Comparison of ENCODE assay signal across 8 cellular contexts in the genomic region with DNA sequence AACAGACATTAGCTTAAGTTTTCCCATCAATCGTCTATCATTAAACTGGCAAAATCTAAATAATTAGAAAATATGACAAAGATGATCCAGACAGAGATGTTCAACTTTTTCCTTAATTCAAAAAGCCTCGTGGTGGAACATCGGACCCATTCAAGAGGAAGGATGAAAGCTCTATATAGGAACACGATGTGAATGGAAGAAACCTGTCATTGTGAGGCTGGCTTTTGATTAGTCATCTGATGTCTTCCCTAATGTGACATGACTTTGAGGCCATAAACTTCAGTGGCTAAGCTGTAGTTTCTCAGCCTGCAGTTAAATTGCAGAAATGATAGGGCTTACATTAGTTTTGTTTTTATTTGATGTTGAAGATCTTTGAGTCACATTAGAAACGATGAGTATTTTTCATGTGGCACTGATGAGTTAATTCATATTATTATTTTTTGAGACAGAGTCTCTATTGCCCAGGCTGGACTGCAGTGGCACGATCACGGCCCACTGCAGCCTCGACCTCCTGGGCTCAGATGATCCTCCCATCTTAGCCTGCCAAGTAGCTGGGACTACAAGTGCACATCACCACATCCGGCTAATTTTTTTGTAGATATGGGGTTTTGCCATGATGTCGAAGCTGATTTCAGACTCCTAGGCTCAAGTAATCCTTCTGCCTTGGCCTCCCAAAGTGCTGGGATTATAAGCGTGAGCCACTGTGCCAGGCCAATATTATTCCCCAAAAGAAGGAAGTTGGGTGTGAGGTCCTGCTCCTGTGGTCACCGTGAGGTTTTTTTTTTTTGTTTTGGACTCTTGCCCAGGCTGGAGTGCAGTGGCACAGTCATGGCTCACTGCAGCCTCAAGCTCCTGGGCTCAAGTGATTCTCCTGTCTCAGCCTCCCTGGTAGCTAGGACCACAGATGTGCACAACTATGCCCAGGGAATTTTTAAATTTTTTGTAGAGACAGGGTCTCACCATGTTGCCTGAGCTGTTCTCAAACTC. TPM values are rescaled to one million over a fixed set of nuclear protein-coding genes. Genes with fewer than 3 reads are reported as not detected.
A peak's percentile ranks its signal among the peaks of the same experiment; 100 is the strongest.
DNase-seq lines count a peak whose midpoint lies in the region; ATAC-seq, FAIRE-seq and TF ChIP-seq lines count a peak whose summit lies in the region.

No MANE protein-coding gene starts in this region.

- intact Hi-C loops in HepG2 (cut with micrococcal nuclease; ENCODE audit: unreplicated experiment) (loop anchor here (5.0 kb wide), 1 partner anchor 42 kb away; no protein-coding TSS in a partner anchor), uterus (cut with DNase I; ENCODE audit: low total_unique reads) (no loop called here)

- no TSS peak for BruUV-seq in HepG2 (replicated peaks; lab: Mats Ljungman, UMichigan)

- H3K4me3 Mint-ChIP-seq in activated naive CD8-positive, alpha-beta T cell treated with anti-CD3 and anti-CD28 coated beads, Interleukin-2, amount 10 ng/mL, durations not matched to agents 7 days and 5 days, result peak overlapping the region; percentile 89

- peaks cover 43% of the 10 kb centered on the region for H3K4me1 Mint-ChIP-seq in activated naive CD8-positive, alpha-beta T cell treated with anti-CD3 and anti-CD28 coated beads, Interleukin-2, amount 10 ng/mL, durations not matched to agents 7 days and 5 days

- H3K9ac ChIP-seq in BLaER1 treated with 17β-estradiol and CSF1 and Interleukin-3, amounts not matched to agents 10 nM and 100 nM, result peak overlapping the region; percentile 89 to 97 (median 94); a peak in 21 of 22 replicates
- H3K9ac ChIP-seq in HepG2 (ENCODE audit: insufficient read depth, low read depth, low read length), result peak overlapping the region; percentile 86

- H2AFZ ChIP-seq in HepG2 (ENCODE audit: low read length), result no peak overlapping the region

- TF ChIP-seq CTCF in HepG2 (CRISPR knock-in tag; IDR thresholded peaks at IDR 0.05) (no peak), uterus (IDR thresholded peaks at IDR 0.05) (no peak)

- H3K36me3 ChIP-seq in BLaER1 treated with 17β-estradiol and CSF1 and Interleukin-3, amounts not matched to agents 10 nM and 100 nM, result peaks cover 4 to 30% (median 16%) of the 10 kb centered on the region in 11 experiments; a peak in 17 of 22 replicates
- H3K36me3 ChIP-seq in HepG2 (replicated peaks in 1 of 2; ENCODE audit: control insufficient read depth in 1 of 2, insufficient read depth in 2 of 2, low read length in 2 of 2), result peaks cover 0 to 3% of the 10 kb centered on the region in 2 experiments; a peak in 1 of 5 replicates
- no peaks in the 10 kb centered on the region for H3K36me3 ChIP-seq in uterus

- H3K27ac Mint-ChIP-seq in activated naive CD8-positive, alpha-beta T cell treated with anti-CD3 and anti-CD28 coated beads, Interleukin-2, amount 10 ng/mL, durations not matched to agents 7 days and 5 days, result peak overlapping the region; percentile 98

- POLR2A ChIA-PET in activated naive CD8-positive, alpha-beta T cell treated with anti-CD3 and anti-CD28 coated beads, Interleukin-2, amount 10 ng/mL, durations not matched to agents 7 days and 5 days (lab: Charles Lee), result interaction anchor here (1.3 to 4.0 kb wide), 12 partner anchors 8 to 210 kb away, joined by 3 to 95 read pairs (median 12); partner anchors contain the start of genes ARSG, SLC16A6 and WIPI1
- POLR2A ChIA-PET in HepG2 (lab: Yijun Ruan, JAX), result interaction anchor here (1.5 to 3.9 kb wide), 6 partner anchors 66 to 208 kb away, joined by 5 to 53 read pairs (median 12); partner anchors contain the start of gene WIPI1

- H3K27me3 ChIP-seq in BLaER1 treated with 17β-estradiol and CSF1 and Interleukin-3, amounts not matched to agents 10 nM and 100 nM, result peaks cover 0 to 7% (median 0%) of the 10 kb centered on the region in 11 experiments; a peak in 4 of 22 replicates
- H3K27me3 ChIP-seq in HepG2 (ENCODE audit: control insufficient read depth in 1 of 2, insufficient read depth in 2 of 2, low read length in 2 of 2) (no peaks in the 10 kb centered on the region; a peak in 2 of 5 replicates), uterus (no peaks in the 10 kb centered on the region)

- TF ChIP-seq POLR2A in HepG2 (IDR thresholded peaks at IDR 0.05; ENCODE audit: insufficient read depth in 1 of 2, low read depth in 2 of 2, low read length in 2 of 2) (no peak), uterus (IDR thresholded peaks at IDR 0.05) (no peak)

- FAIRE-seq in HepG2 (lab: Jason Lieb, UNC), result no peak

- in situ Hi-C loops in KBM-7 (cut with MboI; ENCODE audit: low pct_unique_long_range_greater_than_20kb, low sequenced_read_pairs) (no loop called here), HepG2 (cut with HindIII; ENCODE audit: extremely low pct_ligation_motif_present, low pct_unique_long_range_greater_than_20kb) (no loop called here)

- no peak for ATAC-seq in activated naive CD8-positive, alpha-beta T cell treated with anti-CD3 and anti-CD28 coated beads, Interleukin-2, amount 10 ng/mL, durations not matched to agents 7 days and 5 days (ENCODE audit: low read depth)
- ATAC-seq in HepG2, result no peak
- no peak for ATAC-seq in HG03045 (IDR thresholded peaks at IDR 0.05; ENCODE audit: unreplicated experiment)

- 69% methylated on average over 12 of the region's 12 CpGs for WGBS in HepG2 (ENCODE audit: low lambda C conversion rate)

- TF ChIP-seq EP300 in HepG2 (IDR thresholded peaks at IDR 0.05; ENCODE audit: low read depth in 2 of 2, low read length in 2 of 2), result no peak
- no peak for TF ChIP-seq EP300 in HepG2 (CRISPR knock-in tag; IDR thresholded peaks at IDR 0.05; ENCODE audit: borderline replicate concordance)

- H3K4me3 ChIP-seq in BLaER1 treated with 17β-estradiol and CSF1 and Interleukin-3, amounts not matched to agents 10 nM and 100 nM, result peak overlapping the region in 8 of 10 experiments; percentile 64 to 88 (median 72); a peak in 16 of 20 replicates
- H3K4me3 ChIP-seq in HepG2 (replicated peaks in 1 of 3; ENCODE audit: insufficient read depth in 1 of 3, low read depth in 2 of 3, low read length in 3 of 3), result peak overlapping the region; percentile 77 to 94 (median 80)
- H3K4me3 ChIP-seq in uterus, result peak overlapping the region in 1 of 2 donors; percentile 66

- DNase-seq in KBM-7 (peak; percentile 80), HepG2 (ENCODE audit: low spot score) (no peak), uterus (no peak), GM19238 (ENCODE audit: insufficient read length, low spot score) (no peak)
- DNase-seq in activated naive CD8-positive, alpha-beta T cell treated with anti-CD3 and anti-CD28 coated beads, Interleukin-2, amount 10 ng/mL, durations not matched to agents 7 days and 5 days, result no peak
- no peak for DNase-seq in stimulated activated CD4-positive, alpha-beta T cell treated with anti-CD3 and anti-CD28 coated beads, Interleukin-12 subunit alpha, Interleukin-12 subunit beta, amount 100 ng/mL, for 4 hours

- no peaks in the 10 kb centered on the region for H3K27me3 Mint-ChIP-seq in activated naive CD8-positive, alpha-beta T cell treated with anti-CD3 and anti-CD28 coated beads, Interleukin-2, amount 10 ng/mL, durations not matched to agents 7 days and 5 days

- H3K9me3 Mint-ChIP-seq in activated naive CD8-positive, alpha-beta T cell treated with anti-CD3 and anti-CD28 coated beads, Interleukin-2, amount 10 ng/mL, durations not matched to agents 7 days and 5 days, result no peaks in the 10 kb centered on the region

- CTCF ChIA-PET in HepG2 (lab: Yijun Ruan, JAX; ENCODE audit: low intra/inter-chr PET ratio, low total read pairs), result no interaction called here

- peaks cover 3% of the 10 kb centered on the region for H3K79me2 ChIP-seq in HepG2 (ENCODE audit: insufficient read depth, low read length)

- H3K27ac ChIP-seq in BLaER1 treated with 17β-estradiol and CSF1 and Interleukin-3, amounts not matched to agents 10 nM and 100 nM, result peak overlapping the region; percentile 92 to 98 (median 95)
- H3K27ac ChIP-seq in HepG2 (ENCODE audit: extremely low read length, insufficient read depth, low read length) (no peak overlapping the region), uterus (peak overlapping the region; percentile 90 to 99)

- H3K4me1 ChIP-seq in BLaER1 treated with 17β-estradiol and CSF1 and Interleukin-3, amounts not matched to agents 10 nM and 100 nM, result peaks cover 50 to 75% (median 64%) of the 10 kb centered on the region in 10 experiments
- H3K4me1 ChIP-seq in HepG2 (ENCODE audit: insufficient read depth, low read length) (peaks cover 27% of the 10 kb centered on the region), uterus (no peaks in the 10 kb centered on the region)

- no peak for TF ChIP-seq RAD21 in HepG2 (CRISPR knock-in tag; IDR thresholded peaks at IDR 0.05)

- peaks cover 29% of the 10 kb centered on the region for H3K36me3 Mint-ChIP-seq in activated naive CD8-positive, alpha-beta T cell treated with anti-CD3 and anti-CD28 coated beads, Interleukin-2, amount 10 ng/mL, durations not matched to agents 7 days and 5 days

- no peaks in the 10 kb centered on the region for H4K20me1 ChIP-seq in BLaER1 treated with 17β-estradiol and CSF1 and Interleukin-3, amounts not matched to agents 10 nM and 100 nM
- H4K20me1 ChIP-seq in HepG2 (ENCODE audit: insufficient read depth, low read length), result no peaks in the 10 kb centered on the region

- H3K4me2 ChIP-seq in BLaER1 treated with 17β-estradiol and CSF1 and Interleukin-3, amounts not matched to agents 10 nM and 100 nM, result peak overlapping the region; percentile 88 to 99 (median 96)
- H3K4me2 ChIP-seq in HepG2 (ENCODE audit: low read depth, low read length), result peak overlapping the region; percentile 86

- H3K9me3 ChIP-seq in BLaER1 treated with 17β-estradiol and CSF1 and Interleukin-3, amounts not matched to agents 10 nM and 100 nM (replicated peaks in 1 of 11), result no peaks in the 10 kb centered on the region
- H3K9me3 ChIP-seq in HepG2 (ENCODE audit: low read length) (no peaks in the 10 kb centered on the region), uterus (no peaks in the 10 kb centered on the region)

RNA-seq across cellular contexts. Expression of gene AMZ2, which starts 1.3 kb away (rescaled TPM):
- 10 to 100 TPM; 84.2 to 84.5 TPM for total RNA-seq in activated naive CD8-positive, alpha-beta T cell treated with anti-CD3 and anti-CD28 coated beads, Interleukin-2, amount 10 ng/mL, durations not matched to agents 7 days and 5 days
- total RNA-seq in HepG2 (2016; rRNA removed; fragmentation: Illumina TruSeq; extraction: Trizol) (86.9 and 99.9 TPM in 2 replicates), uterus (10 to 100 TPM; 26.9 to 60.9 (median 35.1) TPM)
- total RNA-seq in HepG2 (2016; cell fraction: cytosol; rRNA removed; fragmentation: Illumina TruSeq; extraction: Trizol; ENCODE audit: low read depth), result 152 and 160 TPM in 2 replicates
- 81.8 and 92.5 TPM in 2 replicates for total RNA-seq in HepG2 (2016; cell fraction: insoluble cytoplasmic fraction; rRNA removed; fragmentation: Illumina TruSeq; extraction: Trizol)
- 189 and 196 TPM in 2 replicates for total RNA-seq in HepG2 (2016; cell fraction: membrane; rRNA removed; fragmentation: Illumina TruSeq; extraction: Trizol)
- 37.7 and 40.8 TPM in 2 replicates for total RNA-seq in HepG2 (2016; cell fraction: nucleus; rRNA removed; fragmentation: Illumina TruSeq; extraction: Trizol)
- 66.7 and 90.2 TPM in 2 replicates for polyA plus RNA-seq in HepG2 (2011; rRNA removed)
- 51.3 and 62.4 TPM in 2 replicates for polyA plus RNA-seq in HepG2 (2011; cell fraction: cytosol; rRNA removed)
- polyA plus RNA-seq in HepG2 (2011; cell fraction: nucleus; rRNA removed), result 58.4 and 64.2 TPM in 2 replicates
- polyA plus RNA-seq in HepG2 (2012), result 53.5 and 72.8 TPM in 2 replicates
- 179 and 214 TPM in 2 replicates for polyA plus RNA-seq in HepG2 (2016; cell fraction: cytosol; fragmentation: Illumina TruSeq; extraction: Trizol; ENCODE audit: low read depth)
- polyA plus RNA-seq in HepG2 (2016; cell fraction: insoluble cytoplasmic fraction; fragmentation: Illumina TruSeq; extraction: Trizol; ENCODE audit: low read depth), result 114 TPM in 2 replicates
- polyA plus RNA-seq in HepG2 (2016; cell fraction: membrane; fragmentation: Illumina TruSeq; extraction: Trizol; ENCODE audit: low read depth), result 217 and 242 TPM in 2 replicates
- polyA plus RNA-seq in HepG2 (2016; cell fraction: nucleus; fragmentation: Illumina TruSeq; extraction: Trizol; ENCODE audit: insufficient read depth, low read depth), result 90.4 and 92.9 TPM in 2 replicates
- polyA minus RNA-seq in HepG2 (2011; rRNA and poly(A)+ RNA removed; ENCODE audit: low replicate concordance), result 28.1 and 28.3 TPM in 2 replicates
- 24.0 and 24.3 TPM in 2 replicates for polyA minus RNA-seq in HepG2 (2011; cell fraction: cytosol; rRNA and poly(A)+ RNA removed)
- 21.6 and 25.6 TPM in 2 replicates for polyA minus RNA-seq in HepG2 (2011; cell fraction: nucleus; rRNA and poly(A)+ RNA removed)

RNA-seq across cellular contexts. Expression of gene SLC16A6, which starts 41.7 kb away (rescaled TPM):
- 1 to 10 TPM; 5.8 to 6.5 TPM for total RNA-seq in activated naive CD8-positive, alpha-beta T cell treated with anti-CD3 and anti-CD28 coated beads, Interleukin-2, amount 10 ng/mL, durations not matched to agents 7 days and 5 days
- total RNA-seq in HepG2 (2016; rRNA removed; fragmentation: Illumina TruSeq; extraction: Trizol) (0.67 and 1.1 TPM in 2 replicates), uterus (1 to 10 TPM in 2 of 4 donors, under 1 TPM in 1, not detected in 1; 0.35 to 1.5 (median 1.0) TPM)
- 0.51 TPM in 1 of 2 replicates, not detected in the other for total RNA-seq in HepG2 (2016; cell fraction: cytosol; rRNA removed; fragmentation: Illumina TruSeq; extraction: Trizol; ENCODE audit: low read depth)
- 1.1 and 1.3 TPM in 2 replicates for total RNA-seq in HepG2 (2016; cell fraction: insoluble cytoplasmic fraction; rRNA removed; fragmentation: Illumina TruSeq; extraction: Trizol)
- total RNA-seq in HepG2 (2016; cell fraction: membrane; rRNA removed; fragmentation: Illumina TruSeq; extraction: Trizol), result 0.53 and 0.69 TPM in 2 replicates
- total RNA-seq in HepG2 (2016; cell fraction: nucleus; rRNA removed; fragmentation: Illumina TruSeq; extraction: Trizol), result 1.1 and 1.6 TPM in 2 replicates
- polyA plus RNA-seq in HepG2 (2011; rRNA removed), result 27.2 and 44.7 TPM in 2 replicates
- 33.2 and 35.3 TPM in 2 replicates for polyA plus RNA-seq in HepG2 (2011; cell fraction: cytosol; rRNA removed)
- polyA plus RNA-seq in HepG2 (2011; cell fraction: nucleus; rRNA removed), result 13.0 and 13.3 TPM in 2 replicates
- polyA plus RNA-seq in HepG2 (2012), result 5.7 and 9.7 TPM in 2 replicates
- 0.05 and 0.06 TPM in 2 replicates for polyA plus RNA-seq in HepG2 (2016; cell fraction: cytosol; fragmentation: Illumina TruSeq; extraction: Trizol; ENCODE audit: low read depth)
- polyA plus RNA-seq in HepG2 (2016; cell fraction: insoluble cytoplasmic fraction; fragmentation: Illumina TruSeq; extraction: Trizol; ENCODE audit: low read depth), result 0.59 and 0.61 TPM in 2 replicates
- 0.28 and 0.40 TPM in 2 replicates for polyA plus RNA-seq in HepG2 (2016; cell fraction: membrane; fragmentation: Illumina TruSeq; extraction: Trizol; ENCODE audit: low read depth)
- 1.5 TPM in 2 replicates for polyA plus RNA-seq in HepG2 (2016; cell fraction: nucleus; fragmentation: Illumina TruSeq; extraction: Trizol; ENCODE audit: insufficient read depth, low read depth)
- polyA minus RNA-seq in HepG2 (2011; rRNA and poly(A)+ RNA removed; ENCODE audit: low replicate concordance), result 137 and 162 TPM in 2 replicates
- polyA minus RNA-seq in HepG2 (2011; cell fraction: cytosol; rRNA and poly(A)+ RNA removed), result 56.6 and 65.6 TPM in 2 replicates
- polyA minus RNA-seq in HepG2 (2011; cell fraction: nucleus; rRNA and poly(A)+ RNA removed), result 28.5 and 31.0 TPM in 2 replicates

RNA-seq across cellular contexts. Expression of gene ARSG, which starts 42.1 kb away (rescaled TPM):
- total RNA-seq in activated naive CD8-positive, alpha-beta T cell treated with anti-CD3 and anti-CD28 coated beads, Interleukin-2, amount 10 ng/mL, durations not matched to agents 7 days and 5 days, result 10 to 100 TPM; 10.4 to 10.9 TPM
- total RNA-seq in HepG2 (2016; rRNA removed; fragmentation: Illumina TruSeq; extraction: Trizol) (3.7 and 4.1 TPM in 2 replicates), uterus (1 to 10 TPM in 3 of 4 donors, under 1 TPM in 1; 0.59 to 6.4 (median 5.7) TPM)
- 10.0 and 10.5 TPM in 2 replicates for total RNA-seq in HepG2 (2016; cell fraction: cytosol; rRNA removed; fragmentation: Illumina TruSeq; extraction: Trizol; ENCODE audit: low read depth)
- 2.8 and 4.2 TPM in 2 replicates for total RNA-seq in HepG2 (2016; cell fraction: insoluble cytoplasmic fraction; rRNA removed; fragmentation: Illumina TruSeq; extraction: Trizol)
- 8.1 and 9.2 TPM in 2 replicates for total RNA-seq in HepG2 (2016; cell fraction: membrane; rRNA removed; fragmentation: Illumina TruSeq; extraction: Trizol)
- total RNA-seq in HepG2 (2016; cell fraction: nucleus; rRNA removed; fragmentation: Illumina TruSeq; extraction: Trizol), result 4.0 and 4.3 TPM in 2 replicates
- polyA plus RNA-seq in HepG2 (2011; rRNA removed), result 15.2 and 15.9 TPM in 2 replicates
- polyA plus RNA-seq in HepG2 (2011; cell fraction: cytosol; rRNA removed), result 11.5 and 13.0 TPM in 2 replicates
- 26.9 and 29.6 TPM in 2 replicates for polyA plus RNA-seq in HepG2 (2011; cell fraction: nucleus; rRNA removed)
- 7.0 and 8.7 TPM in 2 replicates for polyA plus RNA-seq in HepG2 (2012)
- 3.0 and 5.3 TPM in 2 replicates for polyA plus RNA-seq in HepG2 (2016; cell fraction: cytosol; fragmentation: Illumina TruSeq; extraction: Trizol; ENCODE audit: low read depth)
- polyA plus RNA-seq in HepG2 (2016; cell fraction: insoluble cytoplasmic fraction; fragmentation: Illumina TruSeq; extraction: Trizol; ENCODE audit: low read depth), result 2.2 and 2.8 TPM in 2 replicates
- 3.9 and 4.3 TPM in 2 replicates for polyA plus RNA-seq in HepG2 (2016; cell fraction: membrane; fragmentation: Illumina TruSeq; extraction: Trizol; ENCODE audit: low read depth)
- 4.4 and 5.4 TPM in 2 replicates for polyA plus RNA-seq in HepG2 (2016; cell fraction: nucleus; fragmentation: Illumina TruSeq; extraction: Trizol; ENCODE audit: insufficient read depth, low read depth)
- polyA minus RNA-seq in HepG2 (2011; rRNA and poly(A)+ RNA removed; ENCODE audit: low replicate concordance), result 45.9 and 48.0 TPM in 2 replicates
- 8.9 and 10.0 TPM in 2 replicates for polyA minus RNA-seq in HepG2 (2011; cell fraction: cytosol; rRNA and poly(A)+ RNA removed)
- polyA minus RNA-seq in HepG2 (2011; cell fraction: nucleus; rRNA and poly(A)+ RNA removed), result 38.7 and 40.7 TPM in 2 replicates
